Comparison of ENCODE assay signal across 8 cellular contexts in genomic region chr12:79933580-79934264, GRCh38. TPM values are rescaled to one million over a fixed set of nuclear protein-coding genes. Genes with fewer than 3 reads are reported as not detected.
DNase-seq lines count a peak whose midpoint lies in the region; ATAC-seq and TF ChIP-seq lines count a peak whose summit lies in the region.

No MANE protein-coding gene starts in this region.

- TF ChIP-seq CTCF in hepatocyte (IDR thresholded peaks at IDR 0.05; ENCODE audit: poor library complexity): no peak
- TF ChIP-seq CTCF in sigmoid colon (IDR thresholded peaks at IDR 0.05): no peak
- TF ChIP-seq CTCF in GM13976 (IDR thresholded peaks at IDR 0.05; ENCODE audit: borderline replicate concordance, control extremely low read depth, extremely low read depth, insufficient read depth, missing control alignments): no peak

- H3K27me3 ChIP-seq in BLaER1 (no peaks in the 10 kb centered on the region), MG63 (no peaks in the 10 kb centered on the region), hepatocyte (no peaks in the 10 kb centered on the region), sigmoid colon (no peaks in the 10 kb centered on the region)

- no peaks in the 10 kb centered on the region for H3K9me3 Mint-ChIP-seq in activated naive CD8-positive, alpha-beta T cell treated with anti-CD3 and anti-CD28 coated beads, Interleukin-2, amount 10 ng/mL, durations not matched to agents 7 days and 5 days

- peak overlapping the region; percentile 91 for H3K27ac Mint-ChIP-seq in activated naive CD8-positive, alpha-beta T cell treated with anti-CD3 and anti-CD28 coated beads, Interleukin-2, amount 10 ng/mL, durations not matched to agents 7 days and 5 days

- intact Hi-C loops in sigmoid colon (cut with DNase I): loop anchor here (2.0 to 10.0 kb wide), 4 partner anchors 46 to 156 kb away; no protein-coding TSS in a partner anchor

- H3K9ac ChIP-seq in BLaER1: peak overlapping the region; percentile 97

- H3K36me3 ChIP-seq in BLaER1 (peaks cover 5% of the 10 kb centered on the region; the same call in 1 of the 2 replicates), MG63 (peaks cover 6% of the 10 kb centered on the region; the same call in 1 of the 2 replicates), hepatocyte (replicated peaks; ENCODE audit: insufficient read depth, low read depth) (no peaks in the 10 kb centered on the region), sigmoid colon (no peaks in the 10 kb centered on the region)

- peaks cover 35% of the 10 kb centered on the region for H3K4me1 Mint-ChIP-seq in activated naive CD8-positive, alpha-beta T cell treated with anti-CD3 and anti-CD28 coated beads, Interleukin-2, amount 10 ng/mL, durations not matched to agents 7 days and 5 days

- H3K9me3 ChIP-seq in BLaER1 (no peaks in the 10 kb centered on the region), MG63 (no peaks in the 10 kb centered on the region), hepatocyte (ENCODE audit: low read depth) (no peaks in the 10 kb centered on the region), sigmoid colon (no peaks in the 10 kb centered on the region)

- no peaks in the 10 kb centered on the region for H3K9me2 ChIP-seq in hepatocyte (replicated peaks; ENCODE audit: insufficient read depth)

- TF ChIP-seq POLR2A in sigmoid colon (IDR thresholded peaks at IDR 0.05): no peak

- H3K27ac ChIP-seq in BLaER1 (peak overlapping the region; percentile 97), hepatocyte (peak overlapping the region; percentile 99), sigmoid colon (peak overlapping the region; percentile 98 to 99 (median 99))

- no peak for TF ChIP-seq EP300 in sigmoid colon (IDR thresholded peaks at IDR 0.05)

- peak overlapping the region; percentile 70 for H2AFZ ChIP-seq in hepatocyte

- DNase-seq in MG63 (no peak), hepatocyte (ENCODE audit: low spot score) (no peak), sigmoid colon (no peak), GM13976 (ENCODE audit: low spot score) (no peak), NCI-H446 treated with DMSO at 0.1 percent for 48 hours (lab: John Stamatoyannopoulos, UW) (no peak)
- DNase-seq in activated naive CD8-positive, alpha-beta T cell treated with anti-CD3 and anti-CD28 coated beads, Interleukin-2, amount 10 ng/mL, durations not matched to agents 7 days and 5 days: no peak

- H3K79me2 ChIP-seq in hepatocyte: peaks cover 74% of the 10 kb centered on the region

- peak overlapping the region; percentile 92 for H3K4me3 ChIP-seq in BLaER1
- H3K4me3 ChIP-seq in MG63: peak overlapping the region; percentile 88
- peak overlapping the region; percentile 95 for H3K4me3 ChIP-seq in hepatocyte
- H3K4me3 ChIP-seq in sigmoid colon: peak overlapping the region; percentile 81 to 96 (median 92)

- in situ Hi-C loops in GM13976 (cut with MboI; ENCODE audit: low sequenced_read_pairs, unreplicated experiment): no loop called here

- H3K4me2 ChIP-seq in BLaER1: peak overlapping the region; percentile 82
- peak overlapping the region; percentile 72 for H3K4me2 ChIP-seq in hepatocyte

- peak; percentile 12 for ATAC-seq in GM19397 (IDR thresholded peaks at IDR 0.05; ENCODE audit: unreplicated experiment)
- ATAC-seq in activated naive CD8-positive, alpha-beta T cell treated with anti-CD3 and anti-CD28 coated beads, Interleukin-2, amount 10 ng/mL, durations not matched to agents 7 days and 5 days (ENCODE audit: low read depth): peak; percentile 2

- peak overlapping the region; percentile 93 for H3K4me3 Mint-ChIP-seq in activated naive CD8-positive, alpha-beta T cell treated with anti-CD3 and anti-CD28 coated beads, Interleukin-2, amount 10 ng/mL, durations not matched to agents 7 days and 5 days

- WGBS in hepatocyte (ENCODE audit: low lambda C conversion rate, missing lambda C conversion rate): under 1% methylated on average over 14 of the region's 14 CpGs
- 0 to 1% methylated on average over 14 of the region's 14 CpGs for WGBS in sigmoid colon, 2 donors

- H3K4me1 ChIP-seq in BLaER1 (peaks cover 41% of the 10 kb centered on the region), hepatocyte (ENCODE audit: insufficient read depth) (peaks cover 19% of the 10 kb centered on the region), sigmoid colon (peaks cover 0 to 56% (median 35%) of the 10 kb centered on the region in 4 donors)

- POLR2A ChIA-PET in activated naive CD8-positive, alpha-beta T cell treated with anti-CD3 and anti-CD28 coated beads, Interleukin-2, amount 10 ng/mL, durations not matched to agents 7 days and 5 days (lab: Charles Lee): interaction anchor here (0.6 kb wide), 2 partner anchors 9 to 257 kb away, joined by 3 read pairs; no protein-coding TSS in a partner anchor

- H3K27me3 Mint-ChIP-seq in activated naive CD8-positive, alpha-beta T cell treated with anti-CD3 and anti-CD28 coated beads, Interleukin-2, amount 10 ng/mL, durations not matched to agents 7 days and 5 days: no peaks in the 10 kb centered on the region

- no peaks in the 10 kb centered on the region for H3K36me3 Mint-ChIP-seq in activated naive CD8-positive, alpha-beta T cell treated with anti-CD3 and anti-CD28 coated beads, Interleukin-2, amount 10 ng/mL, durations not matched to agents 7 days and 5 days

- H4K20me1 ChIP-seq in BLaER1: peaks cover 57% of the 10 kb centered on the region
- peaks cover 50% of the 10 kb centered on the region for H4K20me1 ChIP-seq in hepatocyte (ENCODE audit: insufficient read depth, poor library complexity, severe bottlenecking)

RNA-seq across cellular contexts. Expression of gene PPP1R12A, which starts 1.2 kb away (rescaled TPM):
- total RNA-seq in MG63 (2014; rRNA removed; shearing (Covaris generic); ENCODE audit: low replicate concordance): 47.4 and 82.1 TPM in 2 replicates
- total RNA-seq in activated naive CD8-positive, alpha-beta T cell treated with anti-CD3 and anti-CD28 coated beads, Interleukin-2, amount 10 ng/mL, durations not matched to agents 7 days and 5 days: 100 to 1,000 TPM; 100 to 111 TPM
- total RNA-seq in hepatocyte (59.9 and 71.7 TPM in 2 replicates), sigmoid colon (100 to 1,000 TPM; 326 to 528 (median 393) TPM)
- polyA plus RNA-seq in hepatocyte (74.0 and 84.6 TPM in 2 replicates), sigmoid colon (10 to 100 TPM; 11.4 to 24.4 (median 12.0) TPM)
